Comparison of ENCODE assay signal across 22 cellular contexts in the genomic region with DNA sequence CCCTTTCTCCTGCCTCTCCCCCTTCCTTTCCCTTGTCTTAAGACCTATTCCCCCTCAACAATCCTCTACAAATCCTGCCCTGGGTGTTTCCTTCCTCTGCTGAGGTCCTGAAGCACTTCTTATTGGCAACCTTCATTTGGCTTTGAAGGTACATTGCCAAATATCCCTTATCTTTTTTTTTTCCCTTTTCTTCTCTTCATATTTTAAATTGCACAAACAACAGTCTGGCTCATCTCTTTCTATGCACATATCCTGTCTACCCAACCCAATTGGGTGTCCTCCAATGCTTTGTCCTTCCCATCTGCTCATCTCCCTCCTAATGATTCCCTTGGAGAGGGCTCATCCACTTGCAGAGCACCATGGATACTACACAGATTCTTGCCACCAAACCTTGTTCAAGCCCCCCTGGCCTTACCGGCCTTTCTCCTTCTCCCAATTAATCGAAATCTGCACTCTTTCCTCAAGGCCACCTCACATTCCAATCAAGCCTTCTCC.
A peak's percentile ranks its signal among the peaks of the same experiment; 100 is the strongest.
DNase-seq lines count a peak whose midpoint lies in the region; ATAC-seq and TF ChIP-seq lines count a peak whose summit lies in the region.
"Had no signal": no experiment of that assay in that cellular context is flagged by ENCODE, and none has a peak within 500 bp of the region (broad histone marks: within the 10 kb centered on the region; RNA-seq: fewer than 3 reads in every experiment).

No MANE protein-coding gene starts in this region.

- no peak for ATAC-seq in activated CD8-positive, alpha-beta T cell treated with anti-CD3 and anti-CD28 coated beads for 36 hours
- ATAC-seq in activated CD8-positive, alpha-beta T cell treated with anti-CD3 and anti-CD28 coated beads, Interleukin-2, amount 10 ng/mL, durations not matched to agents 7 days and 5 days, result no peak
- ATAC-seq in activated T-helper 17 cell treated with anti-CD3 and anti-CD28 coated beads, Interleukin-2, amount 50 U/mL, for 72 hours (replicated peaks), result no peak
- ATAC-seq: lower lobe of right lung had no signal

- peak overlapping the region; percentile 88 for H3K9ac ChIP-seq in mesenchymal stem cell (ENCODE audit: low read length)
- H3K9ac ChIP-seq in trophoblast cell (ENCODE audit: low read length), result no peak overlapping the region

- H2AFZ ChIP-seq in mesenchymal stem cell (ENCODE audit: low read depth, low read length) (no peak overlapping the region), trophoblast cell (ENCODE audit: insufficient read depth, low read length, poor library complexity) (no peak overlapping the region)

- peaks cover 5% of the 10 kb centered on the region for H3K9me3 Mint-ChIP-seq in activated CD8-positive, alpha-beta T cell treated with anti-CD3 and anti-CD28 coated beads for 36 hours
- H3K9me3 Mint-ChIP-seq in activated CD8-positive, alpha-beta T cell treated with anti-CD3 and anti-CD28 coated beads, Interleukin-2, amount 10 ng/mL, durations not matched to agents 7 days and 5 days (ENCODE audit: insufficient read depth), result no peaks in the 10 kb centered on the region
- H3K9me3 Mint-ChIP-seq in activated T-helper 17 cell treated with anti-CD3 and anti-CD28 coated beads, Interleukin-2, amount 50 U/mL, for 72 hours, result peaks cover 3% of the 10 kb centered on the region

- TF ChIP-seq CTCF in activated CD8-positive, alpha-beta T cell treated with anti-CD3 and anti-CD28 coated beads for 36 hours (IDR thresholded peaks at IDR 0.05), result no peak

- POLR2A ChIA-PET in activated CD8-positive, alpha-beta T cell treated with anti-CD3 and anti-CD28 coated beads for 36 hours (lab: Charles Lee), result no interaction called here
- POLR2A ChIA-PET in activated CD8-positive, alpha-beta T cell treated with anti-CD3 and anti-CD28 coated beads, Interleukin-2, amount 10 ng/mL, durations not matched to agents 7 days and 5 days (lab: Charles Lee), result no interaction called here

- H3K18ac ChIP-seq in mesenchymal stem cell (ENCODE audit: low read depth in 1 of 2, low read length in 2 of 2) (no peak overlapping the region), trophoblast cell (ENCODE audit: low read length) (no peak overlapping the region)

- no peak overlapping the region for H2BK15ac ChIP-seq in mesenchymal stem cell (ENCODE audit: low read depth, poor library complexity, severe bottlenecking)

- 100% methylated on average over 2 of the region's 2 CpGs for WGBS in mesenchymal stem cell
- WGBS in trophoblast cell (ENCODE audit: extremely low coverage, insufficient coverage, insufficient read length), result no CpG with 5 or more reads among the region's 2 CpGs

- no peak overlapping the region for H3K4me3 ChIP-seq in mesenchymal stem cell (ENCODE audit: insufficient read depth in 1 of 2, low read depth in 1 of 2, low read length in 2 of 2)
- no peak overlapping the region for H3K4me3 ChIP-seq in trophoblast cell (ENCODE audit: low read depth, low read length)
- H3K4me3 ChIP-seq: cardiac muscle cell, lower lobe of right lung, suprapubic skin, uterus had no signal

- no peaks in the 10 kb centered on the region for H3K36me3 Mint-ChIP-seq in activated CD8-positive, alpha-beta T cell treated with anti-CD3 and anti-CD28 coated beads for 36 hours (ENCODE audit: low read depth)
- no peaks in the 10 kb centered on the region for H3K36me3 Mint-ChIP-seq in activated CD8-positive, alpha-beta T cell treated with anti-CD3 and anti-CD28 coated beads, Interleukin-2, amount 10 ng/mL, durations not matched to agents 7 days and 5 days (ENCODE audit: low read depth)
- peaks cover 10% of the 10 kb centered on the region for H3K36me3 Mint-ChIP-seq in activated T-helper 17 cell treated with anti-CD3 and anti-CD28 coated beads, Interleukin-2, amount 50 U/mL, for 72 hours (ENCODE audit: low read depth)

- H3K23ac ChIP-seq in mesenchymal stem cell (ENCODE audit: low read length in 2 of 2) (no peak overlapping the region), trophoblast cell (ENCODE audit: low read length) (no peak overlapping the region)

- H2BK12ac ChIP-seq in mesenchymal stem cell (ENCODE audit: low read length in 2 of 2) (no peak overlapping the region), trophoblast cell (ENCODE audit: low read length) (no peak overlapping the region)

- no peak overlapping the region for H2BK120ac ChIP-seq in mesenchymal stem cell (ENCODE audit: low read depth, low read length)
- no peak overlapping the region for H2BK120ac ChIP-seq in trophoblast cell (ENCODE audit: insufficient read depth, low read length, poor library complexity)

- no peak overlapping the region for H3K4me3 Mint-ChIP-seq in activated CD8-positive, alpha-beta T cell treated with anti-CD3 and anti-CD28 coated beads for 36 hours
- no peak overlapping the region for H3K4me3 Mint-ChIP-seq in activated CD8-positive, alpha-beta T cell treated with anti-CD3 and anti-CD28 coated beads, Interleukin-2, amount 10 ng/mL, durations not matched to agents 7 days and 5 days
- peak overlapping the region; percentile 70 for H3K4me3 Mint-ChIP-seq in activated T-helper 17 cell treated with anti-CD3 and anti-CD28 coated beads, Interleukin-2, amount 50 U/mL, for 72 hours

- CTCF ChIA-PET in activated CD8-positive, alpha-beta T cell treated with anti-CD3 and anti-CD28 coated beads for 36 hours (lab: Charles Lee), result interaction anchor here (1.3 to 1.9 kb wide), 2 partner anchors 32 to 72 kb away, joined by 3 to 4 read pairs; no protein-coding TSS in a partner anchor
- CTCF ChIA-PET in activated CD8-positive, alpha-beta T cell treated with anti-CD3 and anti-CD28 coated beads, Interleukin-2, amount 10 ng/mL, durations not matched to agents 7 days and 5 days (lab: Charles Lee), result interaction anchor here (1.2 kb wide), 1 partner anchor 496 kb away, joined by 4 read pairs; no protein-coding TSS in a partner anchor

- H3K4ac ChIP-seq in mesenchymal stem cell (ENCODE audit: low read depth in 1 of 2, low read length in 2 of 2) (no peak overlapping the region), trophoblast cell (ENCODE audit: low read depth, low read length) (no peak overlapping the region)

- intact Hi-C loops in activated CD8-positive, alpha-beta T cell treated with anti-CD3 and anti-CD28 coated beads for 36 hours (cut with micrococcal nuclease), result loop anchor here (10.0 kb wide), 1 partner anchor 493 kb away; no protein-coding TSS in a partner anchor

- peak overlapping the region; percentile 13 for H3K27ac Mint-ChIP-seq in activated CD8-positive, alpha-beta T cell treated with anti-CD3 and anti-CD28 coated beads for 36 hours
- H3K27ac Mint-ChIP-seq in activated CD8-positive, alpha-beta T cell treated with anti-CD3 and anti-CD28 coated beads, Interleukin-2, amount 10 ng/mL, durations not matched to agents 7 days and 5 days, result no peak overlapping the region
- H3K27ac Mint-ChIP-seq in activated T-helper 17 cell treated with anti-CD3 and anti-CD28 coated beads, Interleukin-2, amount 50 U/mL, for 72 hours, result peak overlapping the region; percentile 96

- no peak overlapping the region for H4K12ac ChIP-seq in trophoblast cell (ENCODE audit: low read depth, low read length)

- H3K79me1 ChIP-seq in mesenchymal stem cell (replicated peaks; ENCODE audit: low read length, poor library complexity, severe bottlenecking), result no peaks in the 10 kb centered on the region
- peaks cover 2% of the 10 kb centered on the region for H3K79me1 ChIP-seq in trophoblast cell (ENCODE audit: low read length)

- H3K14ac ChIP-seq in mesenchymal stem cell (ENCODE audit: low read length in 2 of 2) (no peak overlapping the region), trophoblast cell (ENCODE audit: low read length) (no peak overlapping the region)

- H2BK5ac ChIP-seq in mesenchymal stem cell (ENCODE audit: low read depth, low read length, poor library complexity, severe bottlenecking) (no peak overlapping the region), trophoblast cell (ENCODE audit: low read depth, low read length, poor library complexity) (no peak overlapping the region)

- H4K8ac ChIP-seq in mesenchymal stem cell (ENCODE audit: low read length) (no peak overlapping the region), trophoblast cell (ENCODE audit: low read depth, low read length) (no peak overlapping the region)

- H3K27me3 ChIP-seq in mesenchymal stem cell (ENCODE audit: control insufficient read depth in 1 of 2, insufficient read depth in 1 of 2, low read length in 2 of 2) (no peaks in the 10 kb centered on the region), trophoblast cell (ENCODE audit: insufficient read depth, low read length) (no peaks in the 10 kb centered on the region)
- H3K27me3 ChIP-seq: BE2C, cardiac muscle cell, suprapubic skin, uterus had no signal

- DNase-seq in activated CD8-positive, alpha-beta T cell treated with anti-CD3 and anti-CD28 coated beads for 36 hours, result no peak
- DNase-seq in activated CD8-positive, alpha-beta T cell treated with anti-CD3 and anti-CD28 coated beads, Interleukin-2, amount 10 ng/mL, durations not matched to agents 7 days and 5 days, result no peak
- peak; percentile 18 for DNase-seq in GM03348 (ENCODE audit: low spot score)
- DNase-seq in mesenchymal stem cell, result no peak
- no peak for DNase-seq in trophoblast cell
- DNase-seq in COLO829 (ENCODE audit: low spot score), result no peak
- no peak for DNase-seq in putamen (ENCODE audit: low spot score)
- DNase-seq: activated CD4-positive, alpha-beta T cell treated with anti-CD3 and anti-CD28 coated beads for 1 hour; activated gamma-delta T cell treated with Interleukin-2 at 50 U/mL for 16 hours; BE2C; dermis blood vessel endothelial cell; DMS79; glutamatergic neuron; KG1; lower lobe of right lung; NCI-H1436 treated with DMSO at 0.1 percent for 48 hours; NCI-H2171; NCI-H526; uterus had no signal

- H3K79me2 ChIP-seq in trophoblast cell (ENCODE audit: control insufficient read depth, insufficient read depth, low read length, poor library complexity), result no peaks in the 10 kb centered on the region

- H4K91ac ChIP-seq in mesenchymal stem cell (ENCODE audit: low read length) (no peak overlapping the region), trophoblast cell (ENCODE audit: low read depth, low read length) (no peak overlapping the region)

- H3K36me3 ChIP-seq in mesenchymal stem cell (ENCODE audit: control insufficient read depth in 1 of 2, insufficient read depth in 2 of 2, low read depth in 1 of 2, low read length in 2 of 2) (no peaks in the 10 kb centered on the region), trophoblast cell (ENCODE audit: control insufficient read depth in 1 of 2, insufficient read depth in 2 of 2, low read length in 2 of 2) (no peaks in the 10 kb centered on the region)
- H3K36me3 ChIP-seq: BE2C, cardiac muscle cell, lower lobe of right lung, suprapubic skin, uterus had no signal

- H3K4me1 Mint-ChIP-seq in activated CD8-positive, alpha-beta T cell treated with anti-CD3 and anti-CD28 coated beads for 36 hours (ENCODE audit: low read depth), result peaks cover 26% of the 10 kb centered on the region
- peaks cover 16% of the 10 kb centered on the region for H3K4me1 Mint-ChIP-seq in activated CD8-positive, alpha-beta T cell treated with anti-CD3 and anti-CD28 coated beads, Interleukin-2, amount 10 ng/mL, durations not matched to agents 7 days and 5 days (ENCODE audit: low read depth)
- peaks cover 42% of the 10 kb centered on the region for H3K4me1 Mint-ChIP-seq in activated T-helper 17 cell treated with anti-CD3 and anti-CD28 coated beads, Interleukin-2, amount 50 U/mL, for 72 hours

- H3K27ac ChIP-seq in mesenchymal stem cell (ENCODE audit: low read length, poor library complexity, severe bottlenecking), result no peak overlapping the region
- H3K27ac ChIP-seq in trophoblast cell (ENCODE audit: low read depth, low read length), result no peak overlapping the region
- H3K27ac ChIP-seq: cardiac muscle cell, lower lobe of right lung, suprapubic skin had no signal

- H3K4me1 ChIP-seq in mesenchymal stem cell (ENCODE audit: control insufficient read depth, insufficient read depth, low read depth, low read length) (peaks cover 8% of the 10 kb centered on the region), trophoblast cell (ENCODE audit: control insufficient read depth in 1 of 2, insufficient read depth in 2 of 2, low read length in 2 of 2) (peaks cover 9 to 11% of the 10 kb centered on the region in 2 experiments)
- H3K4me1 ChIP-seq: BE2C, lower lobe of right lung had no signal

- H2AK5ac ChIP-seq in mesenchymal stem cell (ENCODE audit: low read length, severe bottlenecking), result no peak overlapping the region
- H2AK5ac ChIP-seq in trophoblast cell (ENCODE audit: low read length), result no peak overlapping the region

- no peaks in the 10 kb centered on the region for H3K9me3 ChIP-seq in mesenchymal stem cell (ENCODE audit: control insufficient read depth, low read length)
- H3K9me3 ChIP-seq in trophoblast cell (ENCODE audit: insufficient read depth, low read depth, low read length), result peaks cover 2% of the 10 kb centered on the region
- H3K9me3 ChIP-seq: BE2C, lower lobe of right lung, suprapubic skin, uterus had no signal

- no peaks in the 10 kb centered on the region for H3K27me3 Mint-ChIP-seq in activated CD8-positive, alpha-beta T cell treated with anti-CD3 and anti-CD28 coated beads for 36 hours
- no peaks in the 10 kb centered on the region for H3K27me3 Mint-ChIP-seq in activated CD8-positive, alpha-beta T cell treated with anti-CD3 and anti-CD28 coated beads, Interleukin-2, amount 10 ng/mL, durations not matched to agents 7 days and 5 days (ENCODE audit: low read depth)
- no peaks in the 10 kb centered on the region for H3K27me3 Mint-ChIP-seq in activated T-helper 17 cell treated with anti-CD3 and anti-CD28 coated beads, Interleukin-2, amount 50 U/mL, for 72 hours

- H3K4me2 ChIP-seq in mesenchymal stem cell (ENCODE audit: low read length, poor library complexity, severe bottlenecking) (no peak overlapping the region), trophoblast cell (ENCODE audit: low read length) (no peak overlapping the region)
